Comparison of ENCODE assay signal across 11 cellular contexts in the genomic region with DNA sequence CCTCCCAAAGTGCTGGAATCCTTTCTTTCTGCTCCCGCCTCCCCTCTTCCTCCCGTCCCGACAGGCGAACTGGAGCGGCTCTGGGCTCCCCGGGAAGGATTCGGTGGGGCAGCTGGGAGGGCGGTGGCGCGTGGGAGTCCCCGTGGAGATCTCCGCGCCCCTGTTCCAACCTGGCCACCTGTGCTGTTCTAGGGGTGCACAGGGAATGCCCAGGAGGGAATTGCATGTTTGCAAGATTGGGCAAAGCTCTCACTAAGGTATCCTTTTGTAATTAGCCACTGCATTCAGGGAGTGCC. TPM values are rescaled to one million over a fixed set of nuclear protein-coding genes. Genes with fewer than 3 reads are reported as not detected.
DNase-seq lines count a peak whose midpoint lies in the region; ATAC-seq, FAIRE-seq and TF ChIP-seq lines count a peak whose summit lies in the region.
"Had no signal": no experiment of that assay in that cellular context is flagged by ENCODE, and none has a peak within 500 bp of the region (broad histone marks: within the 10 kb centered on the region; RNA-seq: fewer than 3 reads in every experiment).

No MANE protein-coding gene starts in this region.

- H4K20me1 ChIP-seq in keratinocyte (ENCODE audit: control insufficient read depth, extremely low read depth, insufficient read depth, low read length): no peaks in the 10 kb centered on the region

- H3K9me3 ChIP-seq in heart left ventricle (no peaks in the 10 kb centered on the region), keratinocyte (ENCODE audit: control insufficient read depth, low read depth, low read length) (no peaks in the 10 kb centered on the region), thoracic aorta (no peaks in the 10 kb centered on the region)

- no peak for TF ChIP-seq CTCF in heart left ventricle (IDR thresholded peaks at IDR 0.05)
- TF ChIP-seq CTCF in activated B cell treated with CpG ODN at 0.5 μM for 24 hours (IDR thresholded peaks at IDR 0.05): no peak
- TF ChIP-seq CTCF in keratinocyte (optimal IDR thresholded peaks at IDR 0.05 in 1 of 3, IDR thresholded peaks at IDR 0.05 in 1 of 3, conservative IDR thresholded peaks at IDR 0.05 in 1 of 3; ENCODE audit: extremely low read depth in 1 of 3, insufficient read depth in 2 of 3, low read length in 3 of 3): no peak
- no peak for TF ChIP-seq CTCF in thoracic aorta (IDR thresholded peaks at IDR 0.05)

- no peak overlapping the region for H3K27ac Mint-ChIP-seq in activated B cell treated with CpG ODN at 0.5 μM for 24 hours

- no peak for FAIRE-seq in keratinocyte (lab: Jason Lieb, UNC)

- peak overlapping the region; percentile 76 for H3K4me3 Mint-ChIP-seq in activated B cell treated with CpG ODN at 0.5 μM for 24 hours

- intact Hi-C loops in heart left ventricle (cut with DNase I) (loop anchor here in 8 of 10 donors (2.0 to 10.0 kb wide), 9 partner anchors 39 to 384 kb away; partner anchors contain the start of genes RAB33A (in 3 of the 8) and XPNPEP2 (in 1 of the 8)), left ventricle myocardium superior (cut with micrococcal nuclease) (no loop called here), activated B cell treated with CpG ODN at 0.5 μM for 24 hours (cut with micrococcal nuclease) (loop anchor here (2.0 kb wide), 2 partner anchors 49 to 71 kb away; partner anchors contain the start of gene RAB33A)

- H3K9me1 ChIP-seq in keratinocyte (ENCODE audit: control insufficient read depth, extremely low read depth, insufficient read depth, low read length): no peaks in the 10 kb centered on the region

- H3K27me3 Mint-ChIP-seq in activated B cell treated with CpG ODN at 0.5 μM for 24 hours: no peaks in the 10 kb centered on the region

- ATAC-seq in heart left ventricle: no peak
- ATAC-seq in left ventricle myocardium superior: no peak
- ATAC-seq in activated B cell treated with CpG ODN at 0.5 μM for 24 hours (ENCODE audit: low read depth): no peak
- no peak for ATAC-seq in thoracic aorta (ENCODE audit: insufficient number of reproducible peaks, low FRiP score, low read depth)
- no peak for ATAC-seq in HG03175 (IDR thresholded peaks at IDR 0.05; ENCODE audit: unreplicated experiment)

- H3K4me1 Mint-ChIP-seq in activated B cell treated with CpG ODN at 0.5 μM for 24 hours: peaks cover 18% of the 10 kb centered on the region

- H3K9me3 Mint-ChIP-seq in activated B cell treated with CpG ODN at 0.5 μM for 24 hours: no peaks in the 10 kb centered on the region
- H3K9me3 Mint-ChIP-seq: T-helper 2 cell treated with Interferon-gamma antibody and Interleukin-4, amounts not matched to agents 5 μg/mL and 100 μg/mL, for 36 hours had no signal

- DNase-seq in heart left ventricle (no peak), left ventricle myocardium superior (no peak), activated B cell treated with CpG ODN at 0.5 μM for 24 hours (no peak), keratinocyte (ENCODE audit: low read depth, low spot score) (no peak), thoracic aorta (ENCODE audit: low spot score) (no peak), NCI-H1417 treated with DMSO at 0.1 percent for 48 hours (lab: John Stamatoyannopoulos, UW) (no peak), anterior cingulate cortex (lab: John Stamatoyannopoulos, UW) (no peak)
- DNase-seq: NCI-H1105 treated with DMSO at 0.1 percent for 48 hours had no signal

- peaks cover 2% of the 10 kb centered on the region for H3K36me3 Mint-ChIP-seq in activated B cell treated with CpG ODN at 0.5 μM for 24 hours (ENCODE audit: low read depth)

- H3K36me3 ChIP-seq in heart left ventricle: no peaks in the 10 kb centered on the region
- no peaks in the 10 kb centered on the region for H3K36me3 ChIP-seq in keratinocyte (ENCODE audit: control insufficient read depth in 2 of 2, extremely low read depth in 1 of 2, insufficient read depth in 2 of 2, low read length in 2 of 2)
- H3K36me3 ChIP-seq in thoracic aorta: no peaks in the 10 kb centered on the region
- H3K36me3 ChIP-seq: cardiac muscle cell had no signal

- H3K4me1 ChIP-seq in heart left ventricle: peaks cover 0 to 32% (median 8%) of the 10 kb centered on the region in 12 donors
- peaks cover 49% of the 10 kb centered on the region for H3K4me1 ChIP-seq in keratinocyte (ENCODE audit: control insufficient read depth, extremely low read depth, insufficient read depth, low read length)
- peaks cover 0 to 20% of the 10 kb centered on the region in 2 donors for H3K4me1 ChIP-seq in thoracic aorta (ENCODE audit: control insufficient read depth in 1 of 2, low read depth in 2 of 2)

- peak overlapping the region; percentile 70 for H3K9ac ChIP-seq in keratinocyte (ENCODE audit: control insufficient read depth, extremely low read depth, insufficient read depth, low read length)

- WGBS in heart left ventricle, 4 donors: 44 to 80% (median 60%) methylated on average over 5 to 13 of the region's 13 CpGs

- H3K79me2 ChIP-seq in keratinocyte (ENCODE audit: control insufficient read depth, insufficient read depth, low read length): no peaks in the 10 kb centered on the region

- H3K4me3 ChIP-seq in heart left ventricle (peak overlapping the region in 9 of 12 donors; percentile 43 to 61 (median 52)), keratinocyte (ENCODE audit: control insufficient read depth in 2 of 3, extremely low read depth in 1 of 3, insufficient read depth in 2 of 3, low read depth in 1 of 3, low read length in 3 of 3) (no peak overlapping the region), thoracic aorta (peak overlapping the region; percentile 73)

- TF ChIP-seq POLR2A in heart left ventricle (IDR thresholded peaks at IDR 0.05): no peak

- dilution Hi-C loops in keratinocyte (cut with MboI; ENCODE audit: extremely low pct_ligation_motif_present, low sequenced_read_pairs): no loop called here

- H3K27ac ChIP-seq in heart left ventricle (peak overlapping the region in 8 of 12 donors; percentile 63 to 88 (median 76)), keratinocyte (ENCODE audit: control insufficient read depth, insufficient read depth, low read length) (peak overlapping the region; percentile 70), thoracic aorta (peak overlapping the region in 1 of 2 donors; percentile 71)
- H3K27ac ChIP-seq: cardiac muscle cell had no signal

- H3K27me3 ChIP-seq in heart left ventricle (peaks cover 0 to 9% (median 0%) of the 10 kb centered on the region in 9 donors), keratinocyte (ENCODE audit: control insufficient read depth, extremely low read depth, insufficient read depth, low read length) (no peaks in the 10 kb centered on the region), thoracic aorta (replicated peaks; ENCODE audit: insufficient read depth) (no peaks in the 10 kb centered on the region)
- H3K27me3 ChIP-seq: cardiac muscle cell had no signal

- CTCF ChIA-PET in activated B cell treated with CpG ODN at 0.5 μM for 24 hours (lab: Charles Lee): interaction anchor here (1.0 to 6.9 kb wide), 8 partner anchors 11 to 72 kb away, joined by 3 to 90 read pairs (median 4); no protein-coding TSS in a partner anchor

- H3K4me2 ChIP-seq in keratinocyte (ENCODE audit: control insufficient read depth, extremely low read depth, insufficient read depth, low read depth, low read length): no peak overlapping the region

- no peak overlapping the region for H2AFZ ChIP-seq in keratinocyte (ENCODE audit: control insufficient read depth, low read length)

- POLR2A ChIA-PET in activated B cell treated with CpG ODN at 0.5 μM for 24 hours (lab: Charles Lee): interaction anchor here (0.7 to 3.8 kb wide), 7 partner anchors 13 to 190 kb away, joined by 3 to 35 read pairs (median 4); no protein-coding TSS in a partner anchor

RNA-seq across cellular contexts. Expression of gene ELF4, which starts 11.2 kb away (rescaled TPM):
- total RNA-seq in heart left ventricle: 10 to 100 TPM in 1 of 9 donors, 1 to 10 TPM in 8; 1.8 to 13.7 (median 3.2) TPM
- 1 to 10 TPM; 1.3 to 5.3 TPM for polyA plus RNA-seq in heart left ventricle
- 2.3 TPM for total RNA-seq in left ventricle myocardium superior
- total RNA-seq in activated B cell treated with CpG ODN at 0.5 μM for 24 hours: 32.4 and 33.0 TPM in 2 replicates
- 13.7 to 25.6 TPM (median 17.6 TPM) in 3 replicates for polyA plus RNA-seq in keratinocyte
- 7.0 TPM for polyA plus RNA-seq in keratinocyte (2011; ENCODE audit: low read depth)
- polyA plus RNA-seq in keratinocyte (2011; cell fraction: cytosol; rRNA removed): 23.9 and 24.1 TPM in 2 replicates
- 22.7 and 22.9 TPM in 2 replicates for polyA plus RNA-seq in keratinocyte (2011; cell fraction: nucleus; rRNA removed)
- polyA plus RNA-seq in keratinocyte (2012; ENCODE audit: low replicate concordance): 10.3 and 21.4 TPM in 2 replicates
- polyA minus RNA-seq in keratinocyte: 25.5 to 69.4 TPM (median 32.9 TPM) in 3 replicates
- 24.9 TPM for polyA minus RNA-seq in keratinocyte (2011; cell fraction: cytosol; rRNA and poly(A)+ RNA removed)
- 15.6 and 23.7 TPM in 2 replicates for polyA minus RNA-seq in keratinocyte (2011; cell fraction: nucleus; rRNA and poly(A)+ RNA removed)
- total RNA-seq in thoracic aorta: 10 to 100 TPM; 11.1 to 16.9 TPM

RNA-seq across cellular contexts. Expression of gene AIFM1, which starts 44.2 kb away (rescaled TPM):
- 100 to 1,000 TPM in 6 of 9 donors, 10 to 100 TPM in 3; 73.7 to 146 (median 109) TPM for total RNA-seq in heart left ventricle
- polyA plus RNA-seq in heart left ventricle: 100 to 1,000 TPM in 1 of 2 donors, 10 to 100 TPM in 1; 86.7 to 164 TPM
- 134 TPM for total RNA-seq in left ventricle myocardium superior
- total RNA-seq in activated B cell treated with CpG ODN at 0.5 μM for 24 hours: 30.8 and 34.3 TPM in 2 replicates
- 36.1 to 52.5 TPM (median 47.8 TPM) in 3 replicates for polyA plus RNA-seq in keratinocyte
- polyA plus RNA-seq in keratinocyte (2011; ENCODE audit: low read depth): 29.2 TPM
- polyA plus RNA-seq in keratinocyte (2011; cell fraction: cytosol; rRNA removed): 31.3 and 31.4 TPM in 2 replicates
- polyA plus RNA-seq in keratinocyte (2011; cell fraction: nucleus; rRNA removed): 47.4 and 65.8 TPM in 2 replicates
- 20.9 and 36.2 TPM in 2 replicates for polyA plus RNA-seq in keratinocyte (2012; ENCODE audit: low replicate concordance)
- polyA minus RNA-seq in keratinocyte: 10.6 to 34.7 TPM (median 22.2 TPM) in 3 replicates
- 21.9 TPM for polyA minus RNA-seq in keratinocyte (2011; cell fraction: cytosol; rRNA and poly(A)+ RNA removed)
- 14.1 and 25.9 TPM in 2 replicates for polyA minus RNA-seq in keratinocyte (2011; cell fraction: nucleus; rRNA and poly(A)+ RNA removed)
- 10 to 100 TPM; 11.4 to 13.6 TPM for total RNA-seq in thoracic aorta

RNA-seq across cellular contexts. Expression of gene RAB33A, which starts 50.3 kb away (rescaled TPM):
- total RNA-seq in heart left ventricle (1 to 10 TPM in 5 of 9 donors, under 1 TPM in 4; 0.32 to 7.9 (median 1.5) TPM), left ventricle myocardium superior (0.59 TPM), activated B cell treated with CpG ODN at 0.5 μM for 24 hours (6.9 and 8.0 TPM in 2 replicates), thoracic aorta (not detected)
- polyA plus RNA-seq in heart left ventricle (1 to 10 TPM in 1 of 2 donors, under 1 TPM in 1; 0.23 to 5.8 TPM), keratinocyte (0.09 TPM in 1 of 3 replicates, not detected in the others)
- polyA plus RNA-seq in keratinocyte (2011; ENCODE audit: low read depth): not detected
- polyA plus RNA-seq in keratinocyte (2011; cell fraction: cytosol; rRNA removed): 0.05 and 0.07 TPM in 2 replicates
- 0.19 TPM in 1 of 2 replicates, not detected in the other for polyA plus RNA-seq in keratinocyte (2011; cell fraction: nucleus; rRNA removed)
- 0.34 TPM in 1 of 2 replicates, not detected in the other for polyA plus RNA-seq in keratinocyte (2012; ENCODE audit: low replicate concordance)
- not detected in 3 replicates for polyA minus RNA-seq in keratinocyte
- polyA minus RNA-seq in keratinocyte (2011; cell fraction: cytosol; rRNA and poly(A)+ RNA removed): not detected
- not detected in 2 replicates for polyA minus RNA-seq in keratinocyte (2011; cell fraction: nucleus; rRNA and poly(A)+ RNA removed)

Comparison
In these comparisons a context has a peak if more than half of its experiments do, and no peak if none do; other contexts are left out.
1. H3K4me3 ChIP-seq: peak in heart left ventricle (9 of 12) and thoracic aorta (single experiment); none in keratinocyte (0 of 3).